In the genomic region with DNA sequence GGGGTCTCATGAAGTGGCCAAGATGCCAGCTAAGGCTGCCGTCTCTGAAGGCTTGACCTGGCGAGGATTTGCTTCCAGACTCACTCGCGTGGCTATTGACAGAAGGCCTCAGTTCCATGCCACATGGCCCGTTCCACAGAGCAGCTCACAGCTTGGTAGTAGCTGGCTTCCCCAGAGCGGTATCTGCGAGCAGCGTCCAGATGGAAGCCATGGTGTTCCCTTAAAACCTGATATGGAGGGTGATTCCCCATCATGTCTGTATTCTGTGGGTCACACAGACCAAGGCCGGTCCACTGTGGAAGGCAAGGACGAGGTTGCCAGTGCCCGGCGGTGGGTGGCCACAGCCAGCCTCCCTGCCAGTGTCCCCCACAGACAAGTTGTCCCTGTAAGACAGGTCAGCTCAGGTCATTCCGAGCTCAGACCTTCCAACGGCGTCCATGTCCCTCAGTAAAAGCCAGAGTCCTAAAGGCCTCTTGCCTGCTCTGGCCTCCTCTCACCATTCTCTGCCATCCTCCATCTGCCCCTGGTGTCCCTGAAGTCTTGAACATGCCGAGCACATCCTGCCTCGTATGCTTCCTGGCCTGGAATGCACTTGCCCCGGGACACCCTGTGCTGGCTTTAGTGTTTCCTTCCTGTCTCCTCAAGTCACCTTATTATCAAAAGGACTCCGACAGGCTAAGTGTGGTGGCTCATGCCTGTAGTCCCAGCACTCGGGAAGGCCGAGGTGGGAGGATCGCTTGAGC, we compare ENCODE assay signal across 18 cellular contexts.
DNase-seq lines count a peak whose midpoint lies in the region; ATAC-seq, FAIRE-seq and TF ChIP-seq lines count a peak whose summit lies in the region.
"Had no signal": no experiment of that assay in that cellular context is flagged by ENCODE, and none has a peak within 500 bp of the region (broad histone marks: within the 10 kb centered on the region; RNA-seq: fewer than 3 reads in every experiment).

No MANE protein-coding gene starts in this region.

- no peaks in the 10 kb centered on the region for H3K9me1 ChIP-seq in endothelial cell of umbilical vein (replicated peaks; ENCODE audit: control insufficient read depth, extremely low read depth, insufficient read depth, low read length)

- H3K4me1 ChIP-seq in endothelial cell of umbilical vein (ENCODE audit: control insufficient read depth, extremely low read depth, insufficient read depth, low read length), result peaks cover 7% of the 10 kb centered on the region
- H3K4me1 ChIP-seq in right lobe of liver, result peaks cover 0 to 3% (median 0%) of the 10 kb centered on the region in 4 donors
- H3K4me1 ChIP-seq in stomach, result no peaks in the 10 kb centered on the region

- H4K20me1 ChIP-seq in endothelial cell of umbilical vein (replicated peaks; ENCODE audit: control insufficient read depth, extremely low read depth, insufficient read depth, low read length), result no peaks in the 10 kb centered on the region
- H4K20me1 ChIP-seq: BLaER1 had no signal

- H2AFZ ChIP-seq in endothelial cell of umbilical vein (ENCODE audit: low read depth, low read length), result no peak overlapping the region
- H2AFZ ChIP-seq: GM23248, hepatocyte had no signal

- intact Hi-C loops in endothelial cell of umbilical vein (cut with micrococcal nuclease) (loop anchor here (5.0 to 10.0 kb wide), 3 partner anchors 201 to 326 kb away; no protein-coding TSS in a partner anchor), right lobe of liver (cut with DNase I) (no loop called here), stomach (cut with DNase I; ENCODE audit: low total_unique reads) (no loop called here)

- BruUV-seq in endothelial cell of umbilical vein (replicated peaks; lab: Mats Ljungman, UMichigan), result no TSS peak

- no peaks in the 10 kb centered on the region for H3K79me2 ChIP-seq in endothelial cell of umbilical vein (ENCODE audit: control insufficient read depth, insufficient read depth, low read length)
- H3K79me2 ChIP-seq: hepatocyte had no signal

- DNase-seq in UCSD-AML1 (lab: John Stamatoyannopoulos, UW; ENCODE audit: unreplicated experiment), result peak; percentile 24
- peak; percentile 39 for DNase-seq in endothelial cell of umbilical vein (ENCODE audit: low read depth, low spot score)
- DNase-seq in right lobe of liver, result no peak
- DNase-seq in stomach, result peak; percentile 23
- DNase-seq in NCI-H510A treated with DMSO at 0.1 percent for 48 hours (lab: John Stamatoyannopoulos, UW), result no peak
- no peak for DNase-seq in HFFc6
- DNase-seq: activated CD4-positive, alpha-beta T cell treated with anti-CD3 and anti-CD28 coated beads for 48 hours; activated T-cell treated with anti-CD3 and anti-CD28 coated beads, Interleukin-2, amount 50 U/mL, for 72 hours; GM23248; IMR-90; naive thymus-derived CD8-positive, alpha-beta T cell; NCI-H1048; NCI-H2171 treated with DMSO at 0.1 percent for 48 hours; stimulated activated CD4-positive, alpha-beta T cell treated with anti-CD3 and anti-CD28 coated beads, Interleukin-4, amount 100 ng/mL, for 24 hours; T-helper 2 cell had no signal

- no peak for TF ChIP-seq POLR2A in endothelial cell of umbilical vein (IDR thresholded peaks at IDR 0.05; ENCODE audit: low read depth, low read length)
- no peak for TF ChIP-seq POLR2A in right lobe of liver (IDR thresholded peaks at IDR 0.05)
- no peak for TF ChIP-seq POLR2A in stomach (IDR thresholded peaks at IDR 0.05)

- no peak overlapping the region; the same call in 1 of the 2 replicates for H3K4me3 Mint-ChIP-seq in HFFc6
- H3K4me3 Mint-ChIP-seq: activated T-cell treated with anti-CD3 and anti-CD28 coated beads, Interleukin-2, amount 50 U/mL, for 72 hours; naive thymus-derived CD8-positive, alpha-beta T cell had no signal

- POLR2A ChIA-PET in endothelial cell of umbilical vein (lab: Charles Lee), result no interaction called here

- dilution Hi-C loops in endothelial cell of umbilical vein (cut with MboI; ENCODE audit: extremely low pct_ligation_motif_present, low sequenced_read_pairs), result no loop called here

- CTCF ChIA-PET in endothelial cell of umbilical vein (lab: Charles Lee), result interaction anchor here (0.5 kb wide), 1 partner anchor 13 kb away, joined by 3 read pairs; no protein-coding TSS in a partner anchor

- peaks cover 8 to 36% of the 10 kb centered on the region in 2 experiments for H3K36me3 ChIP-seq in endothelial cell of umbilical vein (ENCODE audit: control insufficient read depth in 2 of 2, extremely low read depth in 1 of 2, insufficient read depth in 2 of 2, low read length in 2 of 2)
- H3K36me3 ChIP-seq in right lobe of liver, result peaks cover 0 to 30% (median 13%) of the 10 kb centered on the region in 4 donors
- H3K36me3 ChIP-seq in stomach, result peaks cover 35 to 65% (median 55%) of the 10 kb centered on the region in 4 donors

- H3K4me3 ChIP-seq in endothelial cell of umbilical vein (replicated peaks in 1 of 3; ENCODE audit: insufficient read depth in 1 of 3, low read depth in 1 of 3, low read length in 3 of 3) (no peak overlapping the region), right lobe of liver (no peak overlapping the region), stomach (no peak overlapping the region)
- H3K4me3 ChIP-seq: BLaER1, GM23248, hepatocyte had no signal

- no peaks in the 10 kb centered on the region for H3K27me3 ChIP-seq in endothelial cell of umbilical vein (ENCODE audit: control insufficient read depth in 2 of 2, insufficient read depth in 2 of 2, low read length in 2 of 2)
- H3K27me3 ChIP-seq in right lobe of liver, result no peaks in the 10 kb centered on the region
- no peaks in the 10 kb centered on the region for H3K27me3 ChIP-seq in stomach
- H3K27me3 ChIP-seq: BLaER1, hepatocyte had no signal

- 66% methylated on average over 9 of the region's 22 CpGs for WGBS in right lobe of liver (ENCODE audit: insufficient coverage, low coverage, low lambda C conversion rate, missing lambda C conversion rate)
- 85 to 94% (median 90%) methylated on average over 19 to 22 of the region's 22 CpGs for WGBS in stomach, 5 donors

- H3K27me3 Mint-ChIP-seq in HFFc6 (ENCODE audit: insufficient read depth), result peaks cover 39% of the 10 kb centered on the region
- H3K27me3 Mint-ChIP-seq: naive thymus-derived CD8-positive, alpha-beta T cell had no signal

- no peak for TF ChIP-seq EP300 in stomach (IDR thresholded peaks at IDR 0.05)

- no peak overlapping the region for H3K27ac ChIP-seq in endothelial cell of umbilical vein (ENCODE audit: insufficient read depth, low read depth, low read length)
- H3K27ac ChIP-seq in right lobe of liver, result no peak overlapping the region
- peak overlapping the region in 4 of 5 donors; percentile 1 to 35 (median 16) for H3K27ac ChIP-seq in stomach
- H3K27ac ChIP-seq: BLaER1, GM23248, hepatocyte had no signal

- H3K9ac ChIP-seq in endothelial cell of umbilical vein (replicated peaks; ENCODE audit: extremely low read depth, insufficient read depth, low read length), result no peak overlapping the region
- H3K9ac ChIP-seq: BLaER1, GM23248 had no signal

- peak; percentile 15 to 73 (median 51) for ATAC-seq in right lobe of liver
- ATAC-seq in GM21447 (IDR thresholded peaks at IDR 0.05; ENCODE audit: unreplicated experiment), result no peak
- ATAC-seq: naive thymus-derived CD8-positive, alpha-beta T cell had no signal

- no peak overlapping the region; the same call in 1 of the 2 replicates for H3K27ac Mint-ChIP-seq in HFFc6
- H3K27ac Mint-ChIP-seq: activated T-cell treated with anti-CD3 and anti-CD28 coated beads, Interleukin-2, amount 50 U/mL, for 72 hours had no signal

- FAIRE-seq in endothelial cell of umbilical vein (lab: Jason Lieb, UNC), result peak; percentile 78

- no peak overlapping the region for H3K4me2 ChIP-seq in endothelial cell of umbilical vein (ENCODE audit: insufficient read depth, low read length)
- H3K4me2 ChIP-seq: BLaER1, hepatocyte had no signal

- H3K9me3 ChIP-seq in endothelial cell of umbilical vein (replicated peaks; ENCODE audit: control insufficient read depth, insufficient read depth, low read length) (no peaks in the 10 kb centered on the region), right lobe of liver (no peaks in the 10 kb centered on the region), stomach (no peaks in the 10 kb centered on the region)
- H3K9me3 ChIP-seq: BLaER1 had no signal

- TF ChIP-seq CTCF in endothelial cell of umbilical vein (IDR thresholded peaks at IDR 0.05; ENCODE audit: extremely low read depth in 1 of 2, insufficient read depth in 1 of 2, low read depth in 1 of 2, low read length in 2 of 2) (no peak), right lobe of liver (IDR thresholded peaks at IDR 0.05) (no peak), stomach (IDR thresholded peaks at IDR 0.05) (no peak), HFFc6 (IDR thresholded peaks at IDR 0.05) (no peak)

- H3K4me1 Mint-ChIP-seq in HFFc6 (ENCODE audit: low read depth), result no peaks in the 10 kb centered on the region

- no peaks in the 10 kb centered on the region for H3K9me3 Mint-ChIP-seq in HFFc6

- peaks cover 48% of the 10 kb centered on the region for H3K36me3 Mint-ChIP-seq in HFFc6 (ENCODE audit: low read depth)

TF ChIP-seq in endothelial cell of umbilical vein, 7 proteins besides CTCF, POLR2A, EP300 and RAD21:
- TF ChIP-seq MYC (IDR thresholded peaks at IDR 0.05; ENCODE audit: low read depth, low read length) (no peak), POLR2AphosphoS5 (IDR thresholded peaks at IDR 0.05; ENCODE audit: insufficient read depth, low read depth, low read length) (peak; percentile 34)

Comparison
In these comparisons a context has a peak if more than half of its experiments do, and no peak if none do; other contexts are left out.
1. DNase-seq: peak in UCSD-AML1 (single experiment), endothelial cell of umbilical vein (single experiment) and stomach (single experiment); none in right lobe of liver (0 of 3), NCI-H510A treated with DMSO at 0.1 percent for 48 hours (single experiment) and HFFc6 (single experiment).
2. H3K27ac ChIP-seq: peak in stomach (4 of 5); none in endothelial cell of umbilical vein (single experiment) and right lobe of liver (0 of 3).